ENCODE assay signal across 8 cellular contexts in the genomic region with DNA sequence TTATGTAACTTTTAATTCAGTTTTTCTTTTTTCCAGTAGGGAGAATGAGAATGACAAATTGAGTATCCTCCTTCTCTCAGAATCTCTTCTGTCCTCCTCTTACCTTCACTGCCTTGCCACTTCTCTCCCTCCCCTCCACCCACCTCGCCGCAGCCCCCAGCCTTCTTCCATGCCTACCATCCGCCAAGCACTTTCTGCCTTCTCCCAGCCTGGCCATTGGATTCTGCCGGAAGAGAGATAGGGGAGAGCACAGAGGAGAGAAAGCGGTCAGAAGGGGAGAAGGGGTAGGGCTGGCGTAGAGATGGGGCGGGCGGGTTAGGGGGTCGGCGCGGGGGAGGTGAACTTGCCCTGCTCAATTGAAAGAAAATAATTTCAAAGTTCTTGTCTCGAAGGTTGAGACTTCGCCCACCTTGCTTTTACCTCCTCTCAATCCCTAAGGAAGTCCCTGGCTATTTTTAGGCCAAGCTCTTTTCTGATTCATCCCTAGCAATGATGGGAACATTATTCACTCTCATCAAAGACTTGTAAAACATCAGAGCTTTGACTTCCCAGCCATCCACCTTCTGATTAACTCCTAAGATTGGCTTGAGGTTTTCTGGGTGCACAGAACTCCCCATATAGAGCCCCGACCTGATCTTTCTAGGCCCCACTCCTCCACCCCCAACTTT. TPM values are rescaled to one million over a fixed set of nuclear protein-coding genes. Genes with fewer than 3 reads are reported as not detected.
DNase-seq lines count a peak whose midpoint lies in the region; ATAC-seq lines count a peak whose summit lies in the region.

No MANE protein-coding gene starts in this region.

- peaks cover 4% of the 10 kb centered on the region for H3K27me3 Mint-ChIP-seq in T-helper 1 cell treated with Interleukin-12 subunit alpha and Interleukin-12 subunit beta and Interleukin-4 antibody, amounts not matched to agents 30 μg/mL and 1 μg/mL, for 36 hours (ENCODE audit: low read depth)
- H3K27me3 Mint-ChIP-seq in activated T-helper 17 cell treated with anti-CD3 and anti-CD28 coated beads, Interleukin-2, amount 50 U/mL, for 72 hours: no peaks in the 10 kb centered on the region
- H3K27me3 Mint-ChIP-seq in stimulated activated memory B cell treated with anti-CD40 and anti-IgM and Interleukin-4, amounts not matched to agents 10 μg/mL and 1 μg/mL and 100 μg/mL, for 72 hours: peaks cover 47% of the 10 kb centered on the region

- peak overlapping the region; percentile 84 for H3K27ac Mint-ChIP-seq in T-helper 1 cell treated with Interleukin-12 subunit alpha and Interleukin-12 subunit beta and Interleukin-4 antibody, amounts not matched to agents 30 μg/mL and 1 μg/mL, for 36 hours
- peak overlapping the region; percentile 76 for H3K27ac Mint-ChIP-seq in activated T-helper 17 cell treated with anti-CD3 and anti-CD28 coated beads, Interleukin-2, amount 50 U/mL, for 72 hours
- H3K27ac Mint-ChIP-seq in stimulated activated memory B cell treated with anti-CD40 and anti-IgM and Interleukin-4, amounts not matched to agents 10 μg/mL and 1 μg/mL and 100 μg/mL, for 72 hours: peak overlapping the region; percentile 82

- peaks cover 2% of the 10 kb centered on the region for H3K36me3 Mint-ChIP-seq in T-helper 1 cell treated with Interleukin-12 subunit alpha and Interleukin-12 subunit beta and Interleukin-4 antibody, amounts not matched to agents 30 μg/mL and 1 μg/mL, for 36 hours (ENCODE audit: low read depth)
- no peaks in the 10 kb centered on the region for H3K36me3 Mint-ChIP-seq in activated T-helper 17 cell treated with anti-CD3 and anti-CD28 coated beads, Interleukin-2, amount 50 U/mL, for 72 hours (ENCODE audit: low read depth)
- H3K36me3 Mint-ChIP-seq in stimulated activated memory B cell treated with anti-CD40 and anti-IgM and Interleukin-4, amounts not matched to agents 10 μg/mL and 1 μg/mL and 100 μg/mL, for 72 hours: no peaks in the 10 kb centered on the region

- H3K9me3 Mint-ChIP-seq in T-helper 1 cell treated with Interleukin-12 subunit alpha and Interleukin-12 subunit beta and Interleukin-4 antibody, amounts not matched to agents 30 μg/mL and 1 μg/mL, for 36 hours: no peaks in the 10 kb centered on the region
- H3K9me3 Mint-ChIP-seq in activated T-helper 17 cell treated with anti-CD3 and anti-CD28 coated beads, Interleukin-2, amount 50 U/mL, for 72 hours: no peaks in the 10 kb centered on the region
- no peaks in the 10 kb centered on the region for H3K9me3 Mint-ChIP-seq in stimulated activated memory B cell treated with anti-CD40 and anti-IgM and Interleukin-4, amounts not matched to agents 10 μg/mL and 1 μg/mL and 100 μg/mL, for 72 hours

- no peak for DNase-seq in T-helper 1 cell
- no peak for DNase-seq in stimulated activated CD4-positive, alpha-beta T cell treated with anti-CD3 and anti-CD28 coated beads, Interleukin-4, amount 100 ng/mL, for 24 hours
- no peak for DNase-seq in NCI-H510A (lab: John Stamatoyannopoulos, UW)
- no peak for DNase-seq in epidermal melanocyte (ENCODE audit: insufficient read length, low spot score)

- H3K4me3 Mint-ChIP-seq in T-helper 1 cell treated with Interleukin-12 subunit alpha and Interleukin-12 subunit beta and Interleukin-4 antibody, amounts not matched to agents 30 μg/mL and 1 μg/mL, for 36 hours: peak overlapping the region; percentile 93
- H3K4me3 Mint-ChIP-seq in activated T-helper 17 cell treated with anti-CD3 and anti-CD28 coated beads, Interleukin-2, amount 50 U/mL, for 72 hours: peak overlapping the region; percentile 91
- H3K4me3 Mint-ChIP-seq in stimulated activated memory B cell treated with anti-CD40 and anti-IgM and Interleukin-4, amounts not matched to agents 10 μg/mL and 1 μg/mL and 100 μg/mL, for 72 hours: peak overlapping the region; percentile 85

- H3K4me3 ChIP-seq in iPS-18c (ENCODE audit: insufficient read depth, low read depth, low read length): peak overlapping the region; percentile 81

- H3K4me1 Mint-ChIP-seq in T-helper 1 cell treated with Interleukin-12 subunit alpha and Interleukin-12 subunit beta and Interleukin-4 antibody, amounts not matched to agents 30 μg/mL and 1 μg/mL, for 36 hours (ENCODE audit: low read depth): peaks cover 50% of the 10 kb centered on the region
- H3K4me1 Mint-ChIP-seq in activated T-helper 17 cell treated with anti-CD3 and anti-CD28 coated beads, Interleukin-2, amount 50 U/mL, for 72 hours: peaks cover 27% of the 10 kb centered on the region
- peaks cover 23% of the 10 kb centered on the region for H3K4me1 Mint-ChIP-seq in stimulated activated memory B cell treated with anti-CD40 and anti-IgM and Interleukin-4, amounts not matched to agents 10 μg/mL and 1 μg/mL and 100 μg/mL, for 72 hours

- no peaks in the 10 kb centered on the region for H3K9me3 ChIP-seq in iPS-18c (ENCODE audit: control insufficient read depth, insufficient read depth, low read length)

- no peak for ATAC-seq in activated T-helper 17 cell treated with anti-CD3 and anti-CD28 coated beads, Interleukin-2, amount 50 U/mL, for 72 hours (replicated peaks)
- ATAC-seq in stimulated activated memory B cell treated with anti-CD40 and anti-IgM and Interleukin-4, amounts not matched to agents 10 μg/mL and 1 μg/mL and 100 μg/mL, for 72 hours: no peak

RNA-seq across cellular contexts. Expression of a gene that starts 0.8 kb away (rescaled TPM):
- total RNA-seq in activated T-helper 17 cell treated with anti-CD3 and anti-CD28 coated beads, Interleukin-2, amount 50 U/mL, for 72 hours: 10 to 100 TPM in 1 of 2 donors, 1 to 10 TPM in 1; 9.9 to 14.5 TPM

RNA-seq across cellular contexts. Expression of a gene that starts 46.1 kb away (rescaled TPM):
- total RNA-seq in activated T-helper 17 cell treated with anti-CD3 and anti-CD28 coated beads, Interleukin-2, amount 50 U/mL, for 72 hours: 10 to 100 TPM; 13.5 to 18.6 TPM

RNA-seq across cellular contexts. Expression of a gene that starts 52.5 kb away (rescaled TPM):
- 1 to 10 TPM in 1 of 2 donors, under 1 TPM in 1; 0.24 to 1.6 TPM for total RNA-seq in activated T-helper 17 cell treated with anti-CD3 and anti-CD28 coated beads, Interleukin-2, amount 50 U/mL, for 72 hours
